ENCODE assay signal across 14 cellular contexts in the genomic region with DNA sequence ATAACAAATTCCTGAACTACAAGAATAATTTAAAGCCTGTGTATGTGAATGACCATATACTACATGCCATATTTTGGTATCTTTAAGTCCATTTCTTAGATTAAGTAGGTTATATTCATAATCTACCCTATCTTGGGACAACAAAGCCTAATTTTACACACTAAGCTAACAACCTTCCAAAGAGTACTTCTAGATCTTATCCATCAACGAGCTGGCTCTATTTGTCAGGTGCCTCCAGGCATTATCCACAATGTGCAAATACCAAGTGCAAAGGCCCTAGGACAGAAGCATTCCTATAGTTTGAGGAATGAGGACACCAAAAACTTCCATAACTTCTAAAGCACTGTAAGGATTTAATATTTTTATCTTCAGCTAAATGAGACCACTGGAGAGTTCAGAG. TPM values are rescaled to one million over a fixed set of nuclear protein-coding genes. Genes with fewer than 3 reads are reported as not detected.
DNase-seq lines count a peak whose midpoint lies in the region; ATAC-seq and TF ChIP-seq lines count a peak whose summit lies in the region.
"Had no signal": no experiment of that assay in that cellular context is flagged by ENCODE, and none has a peak within 500 bp of the region (broad histone marks: within the 10 kb centered on the region; RNA-seq: fewer than 3 reads in every experiment).

No MANE protein-coding gene starts in this region.

- H3K27me3 ChIP-seq in DND-41 (ENCODE audit: insufficient read depth, low read length, poor library complexity) (no peaks in the 10 kb centered on the region), gastroesophageal sphincter (no peaks in the 10 kb centered on the region), WERI-Rb-1 (ENCODE audit: insufficient read depth, low read depth, severe bottlenecking) (no peaks in the 10 kb centered on the region)
- H3K27me3 ChIP-seq: gastrocnemius medialis, tibial artery had no signal

- H2AFZ ChIP-seq in DND-41 (ENCODE audit: low read depth, low read length) = no peak overlapping the region

- H3K4me3 ChIP-seq in DND-41 (ENCODE audit: low read depth in 1 of 2, low read length in 2 of 2) = peak overlapping the region in 1 of 2 experiments; percentile 7; a peak in 1 of 4 replicates
- no peak overlapping the region for H3K4me3 ChIP-seq in gastroesophageal sphincter
- H3K4me3 ChIP-seq in WERI-Rb-1 (ENCODE audit: low read depth, low read length) = no peak overlapping the region
- H3K4me3 ChIP-seq: gastrocnemius medialis, psoas muscle, tibial artery had no signal

- H3K36me3 ChIP-seq in DND-41 (ENCODE audit: insufficient read depth, low read length) (peaks cover 83% of the 10 kb centered on the region), gastroesophageal sphincter (peaks cover 0 to 30% of the 10 kb centered on the region in 2 donors), WERI-Rb-1 (peaks cover 77% of the 10 kb centered on the region)
- H3K36me3 ChIP-seq: gastrocnemius medialis had no signal

- H3K4me1 ChIP-seq in DND-41 (ENCODE audit: insufficient read depth, low read length) = peaks cover 55% of the 10 kb centered on the region
- H3K4me1 ChIP-seq in gastroesophageal sphincter = peaks cover 0 to 36% (median 21%) of the 10 kb centered on the region in 3 donors

- 43 to 46% methylated on average over 1 of the region's 1 CpG for WGBS in gastroesophageal sphincter (ENCODE audit: low coverage in 1 of 2), 2 donors

- peaks cover 96% of the 10 kb centered on the region for H3K79me2 ChIP-seq in DND-41 (ENCODE audit: insufficient read depth, low read length)

- peak overlapping the region; percentile 82 for H3K4me2 ChIP-seq in DND-41 (ENCODE audit: insufficient read depth, low read length)

- H3K9me3 Mint-ChIP-seq in activated B cell treated with CpG ODN at 0.5 μM for 24 hours (no peaks in the 10 kb centered on the region), mesothelial cell of epicardium (no peaks in the 10 kb centered on the region)

- TF ChIP-seq POLR2A in gastroesophageal sphincter (IDR thresholded peaks at IDR 0.05) = no peak

- DNase-seq in DND-41 = no peak
- DNase-seq in activated B cell treated with CpG ODN at 0.5 μM for 24 hours = no peak
- DNase-seq in mesothelial cell of epicardium (ENCODE audit: low spot score in 2 of 2, unreplicated experiment in 2 of 2) = no peak
- no peak for DNase-seq in NCI-H2196 treated with DMSO at 0.1 percent for 48 hours (lab: John Stamatoyannopoulos, UW; ENCODE audit: unreplicated experiment)
- no peak for DNase-seq in WERI-Rb-1
- DNase-seq in NCI-H524 (lab: John Stamatoyannopoulos, UW) = no peak
- DNase-seq: activated CD4-positive, CD25-positive, alpha-beta regulatory T cell treated with anti-CD3 and anti-CD28 coated beads, Interleukin-2, amount 50 U/mL, for 72 hours; activated gamma-delta T cell treated with Interleukin-2 at 50 U/mL for 16 hours; caudate nucleus; gastrocnemius medialis; psoas muscle; tibial artery had no signal

- H3K9me3 ChIP-seq in DND-41 (ENCODE audit: insufficient read depth, low read length, severe bottlenecking) = no peaks in the 10 kb centered on the region
- no peaks in the 10 kb centered on the region for H3K9me3 ChIP-seq in gastroesophageal sphincter
- no peaks in the 10 kb centered on the region for H3K9me3 ChIP-seq in WERI-Rb-1 (ENCODE audit: severe bottlenecking)
- H3K9me3 ChIP-seq: gastrocnemius medialis, psoas muscle, tibial artery had no signal

- peaks cover 43% of the 10 kb centered on the region for H3K4me1 Mint-ChIP-seq in activated B cell treated with CpG ODN at 0.5 μM for 24 hours
- H3K4me1 Mint-ChIP-seq in mesothelial cell of epicardium = peaks cover 48% of the 10 kb centered on the region

- no peak for TF ChIP-seq EP300 in gastroesophageal sphincter (IDR thresholded peaks at IDR 0.05)

- peak overlapping the region; percentile 80; the same call in 1 of the 2 replicates for H3K9ac ChIP-seq in DND-41 (ENCODE audit: low read depth, low read length)

- H3K27me3 Mint-ChIP-seq in activated B cell treated with CpG ODN at 0.5 μM for 24 hours (no peaks in the 10 kb centered on the region), mesothelial cell of epicardium (ENCODE audit: low read depth) (no peaks in the 10 kb centered on the region)

- peaks cover 66% of the 10 kb centered on the region for H4K20me1 ChIP-seq in DND-41 (ENCODE audit: insufficient read depth, low read length)

- H3K36me3 Mint-ChIP-seq in activated B cell treated with CpG ODN at 0.5 μM for 24 hours (ENCODE audit: low read depth) (peaks cover 58% of the 10 kb centered on the region), mesothelial cell of epicardium (peaks cover 16% of the 10 kb centered on the region)

- POLR2A ChIA-PET in activated B cell treated with CpG ODN at 0.5 μM for 24 hours (lab: Charles Lee) = interaction anchor here (0.5 to 0.7 kb wide), 2 partner anchors 15 to 297 kb away, joined by 3 to 4 read pairs; no protein-coding TSS in a partner anchor

- no peak for TF ChIP-seq CTCF in 22Rv1 (IDR thresholded peaks at IDR 0.05)
- TF ChIP-seq CTCF in DND-41 (IDR thresholded peaks at IDR 0.05; ENCODE audit: borderline replicate concordance, extremely low read depth, low read length, poor library complexity, severe bottlenecking) = no peak
- TF ChIP-seq CTCF in activated B cell treated with CpG ODN at 0.5 μM for 24 hours (IDR thresholded peaks at IDR 0.05) = no peak
- TF ChIP-seq CTCF in mesothelial cell of epicardium (IDR thresholded peaks at IDR 0.05; ENCODE audit: unreplicated experiment) = no peak
- no peak for TF ChIP-seq CTCF in gastroesophageal sphincter (IDR thresholded peaks at IDR 0.05)
- TF ChIP-seq CTCF in WERI-Rb-1 (IDR thresholded peaks at IDR 0.05; ENCODE audit: low read depth, low read length) = no peak

- ATAC-seq in DND-41 (ENCODE audit: insufficient read depth, low read depth) = no peak
- no peak for ATAC-seq in activated B cell treated with CpG ODN at 0.5 μM for 24 hours (ENCODE audit: low read depth)
- no peak for ATAC-seq in gastroesophageal sphincter
- ATAC-seq: gastrocnemius medialis, psoas muscle had no signal

- intact Hi-C loops in activated B cell treated with CpG ODN at 0.5 μM for 24 hours (cut with micrococcal nuclease) = no loop called here

- H3K27ac ChIP-seq in 22Rv1 (peak overlapping the region; percentile 98), DND-41 (ENCODE audit: low read length) (no peak overlapping the region), gastroesophageal sphincter (no peak overlapping the region), WERI-Rb-1 (no peak overlapping the region)
- H3K27ac ChIP-seq: gastrocnemius medialis, psoas muscle, tibial artery had no signal

- peak overlapping the region; percentile 18 for H3K27ac Mint-ChIP-seq in activated B cell treated with CpG ODN at 0.5 μM for 24 hours
- H3K27ac Mint-ChIP-seq in mesothelial cell of epicardium = peak overlapping the region; percentile 93

- H3K4me3 Mint-ChIP-seq in activated B cell treated with CpG ODN at 0.5 μM for 24 hours (peak overlapping the region; percentile 19), mesothelial cell of epicardium (peak overlapping the region; percentile 85)

- CTCF ChIA-PET in activated B cell treated with CpG ODN at 0.5 μM for 24 hours (lab: Charles Lee) = interaction anchor here (1.2 to 3.6 kb wide), 2 partner anchors 16 to 17 kb away, joined by 3 to 31 read pairs; no protein-coding TSS in a partner anchor

RNA-seq across cellular contexts. Expression of a gene that starts 3.5 kb away (rescaled TPM):
- total RNA-seq in activated B cell treated with CpG ODN at 0.5 μM for 24 hours = 34.0 and 37.8 TPM in 2 replicates
- 45.8 to 50.6 TPM (median 49.8 TPM) in 3 replicates for total RNA-seq in mesothelial cell of epicardium
- 10 to 100 TPM; 34.1 to 54.0 (median 38.6) TPM for total RNA-seq in gastroesophageal sphincter

RNA-seq across cellular contexts. Expression of a gene that starts 12.5 kb away (rescaled TPM):
- total RNA-seq in activated B cell treated with CpG ODN at 0.5 μM for 24 hours (23.6 and 23.7 TPM in 2 replicates), mesothelial cell of epicardium (36.0 to 37.8 TPM (median 37.3 TPM) in 3 replicates), gastroesophageal sphincter (10 to 100 TPM; 46.6 to 94.2 (median 64.6) TPM)

RNA-seq across cellular contexts. Expression of a gene that starts 12.7 kb away (rescaled TPM):
- total RNA-seq in activated B cell treated with CpG ODN at 0.5 μM for 24 hours (16.1 and 20.5 TPM in 2 replicates), mesothelial cell of epicardium (38.9 to 45.3 TPM (median 44.4 TPM) in 3 replicates), gastroesophageal sphincter (1 to 10 TPM; 6.0 to 8.2 (median 7.1) TPM)

RNA-seq across cellular contexts. Expression of a gene that starts 24.5 kb away (rescaled TPM):
- total RNA-seq in activated B cell treated with CpG ODN at 0.5 μM for 24 hours (0.81 and 1.2 TPM in 2 replicates), mesothelial cell of epicardium (7.2 to 10.5 TPM (median 7.6 TPM) in 3 replicates), gastroesophageal sphincter (10 to 100 TPM in 1 of 4 donors, 1 to 10 TPM in 3; 1.2 to 18.4 (median 4.9) TPM)
